ENCODE assay signal across 16 cellular contexts in the genomic region with DNA sequence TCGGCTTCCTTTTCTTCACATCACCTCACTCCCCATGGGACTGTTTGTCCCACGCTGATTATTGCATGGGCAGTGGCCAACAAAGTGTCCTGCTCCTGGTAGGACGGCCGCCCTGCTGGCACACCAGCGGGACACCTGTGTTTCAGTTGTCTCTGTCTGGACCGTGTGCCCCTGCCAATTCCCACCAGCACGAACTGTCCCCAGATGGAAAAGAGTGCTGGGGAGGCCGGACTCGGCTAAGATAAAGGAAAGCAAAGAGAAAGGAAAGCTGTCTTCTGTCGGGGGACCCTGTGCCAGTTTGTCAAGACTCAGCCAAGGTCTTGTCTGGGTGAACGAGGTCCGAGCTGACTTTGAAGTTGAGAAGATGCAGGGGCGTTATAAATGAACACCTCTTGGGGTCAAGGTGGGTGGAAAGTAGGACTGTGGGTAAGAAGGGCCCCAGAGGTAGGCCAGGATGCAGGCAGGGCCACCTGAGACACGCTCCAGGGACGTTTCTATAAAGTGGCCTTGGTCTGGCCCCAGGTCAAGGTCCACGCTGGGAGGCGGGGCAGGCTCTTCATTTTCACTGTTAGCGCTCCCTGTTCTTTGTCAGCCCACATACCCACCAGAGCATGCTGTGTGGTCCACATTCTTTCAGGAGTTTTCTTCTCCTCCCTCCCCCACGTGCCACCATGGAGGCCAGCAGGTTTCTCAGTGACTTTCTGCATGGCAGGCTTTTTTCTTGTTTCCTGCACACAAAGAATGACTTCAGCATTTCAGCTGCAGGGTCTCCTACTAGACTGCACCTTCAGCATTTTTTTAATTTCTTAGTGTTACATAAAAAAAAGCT. TPM values are rescaled to one million over a fixed set of nuclear protein-coding genes. Genes with fewer than 3 reads are reported as not detected.
DNase-seq lines count a peak whose midpoint lies in the region; ATAC-seq and TF ChIP-seq lines count a peak whose summit lies in the region.
"Had no signal": no experiment of that assay in that cellular context is flagged by ENCODE, and none has a peak within 500 bp of the region (broad histone marks: within the 10 kb centered on the region; RNA-seq: fewer than 3 reads in every experiment).

No MANE protein-coding gene starts in this region.

- no peaks in the 10 kb centered on the region for H3K9me3 Mint-ChIP-seq in nephron progenitor cell

- DNase-seq in Right ventricle myocardium inferior (ENCODE audit: missing footprints) (no peak), cardiac septum (ENCODE audit: low spot score) (no peak), left ventricle myocardium superior (peak; percentile 77), nephron progenitor cell (peak; percentile 23), NCI-H446 (lab: John Stamatoyannopoulos, UW) (no peak), NCI-H2171 (lab: John Stamatoyannopoulos, UW) (no peak), COR-L47 (lab: John Stamatoyannopoulos, UW) (no peak)
- no peak for DNase-seq in activated CD8-positive, alpha-beta memory T cell treated with anti-CD3 and anti-CD28 coated beads, Interleukin-2, amount 50 U/mL, for 4 hours
- DNase-seq: 8988T, activated gamma-delta T cell treated with Interleukin-2 at 50 U/mL for 16 hours, GM23248, NCI-H1694 treated with DMSO at 0.1 percent for 48 hours, NCI-H524 treated with DMSO at 0.1 percent for 48 hours, PC-3, T-helper 1 cell, WERI-Rb-1 had no signal

- H3K27me3 Mint-ChIP-seq in nephron progenitor cell (ENCODE audit: low read depth, poor library complexity) = peaks cover 15% of the 10 kb centered on the region

- H3K4me1 Mint-ChIP-seq in nephron progenitor cell = peaks cover 49% of the 10 kb centered on the region

- H3K36me3 Mint-ChIP-seq in nephron progenitor cell (ENCODE audit: low read depth) = no peaks in the 10 kb centered on the region

- no peak for TF ChIP-seq CTCF in nephron progenitor cell (IDR thresholded peaks at IDR 0.05)

- no peak overlapping the region for H3K4me3 Mint-ChIP-seq in nephron progenitor cell

- ATAC-seq in Right ventricle myocardium inferior (peak; percentile 83), left ventricle myocardium superior (peak; percentile 88)
- ATAC-seq: PC-3 had no signal

- intact Hi-C loops in Right ventricle myocardium inferior (cut with DNase I) = no loop called here
- intact Hi-C loops in cardiac septum (cut with DNase I) = no loop called here
- intact Hi-C loops in left ventricle myocardium superior (cut with micrococcal nuclease) = no loop called here

- no peak overlapping the region for H3K27ac Mint-ChIP-seq in nephron progenitor cell

RNA-seq across cellular contexts. Expression of a gene that starts 57.2 kb away (rescaled TPM):
- total RNA-seq in Right ventricle myocardium inferior = 26.5 TPM
- 18.2 TPM for total RNA-seq in cardiac septum
- total RNA-seq in left ventricle myocardium superior = 28.2 TPM

Comparison
In these comparisons a context has a peak if more than half of its experiments do, and no peak if none do; other contexts are left out.
1. DNase-seq: peak in left ventricle myocardium superior (single experiment) and nephron progenitor cell (single experiment); none in Right ventricle myocardium inferior (single experiment), cardiac septum (single experiment), NCI-H446 (0 of 2), NCI-H2171 (single experiment), activated CD8-positive, alpha-beta memory T cell treated with anti-CD3 and anti-CD28 coated beads, Interleukin-2, amount 50 U/mL, for 4 hours (single experiment) and COR-L47 (single experiment).